In genomic region chr2:172215172-172215935, GRCh38 we compare ENCODE assay signal across 17 cellular contexts.
DNase-seq lines count a peak whose midpoint lies in the region; ATAC-seq and TF ChIP-seq lines count a peak whose summit lies in the region.
"Had no signal": no experiment of that assay in that cellular context is flagged by ENCODE, and none has a peak within 500 bp of the region (broad histone marks: within the 10 kb centered on the region; RNA-seq: fewer than 3 reads in every experiment).

No MANE protein-coding gene starts in this region.

- H3K36me3 ChIP-seq in GM23338 (ENCODE audit: insufficient read depth) = no peaks in the 10 kb centered on the region
- H3K36me3 ChIP-seq: right atrium auricular region had no signal

- peak; percentile 72 for ATAC-seq in GM23338
- peak; percentile 84 for ATAC-seq in omental fat pad (ENCODE audit: low FRiP score)
- ATAC-seq in HG02571 (IDR thresholded peaks at IDR 0.05; ENCODE audit: unreplicated experiment) = no peak
- no peak for ATAC-seq in HG03175 (IDR thresholded peaks at IDR 0.05; ENCODE audit: unreplicated experiment)
- no peak for ATAC-seq in HG02938 (IDR thresholded peaks at IDR 0.05; ENCODE audit: unreplicated experiment)
- ATAC-seq: activated T-helper 17 cell treated with anti-CD3 and anti-CD28 coated beads, Interleukin-2, amount 50 U/mL, for 72 hours had no signal

- no peak overlapping the region for H3K27ac ChIP-seq in GM23338 (ENCODE audit: low read depth)
- H3K27ac ChIP-seq: right atrium auricular region had no signal

- H3K9me2 ChIP-seq in GM23338 (ENCODE audit: insufficient read depth) = no peaks in the 10 kb centered on the region

- H3K4me2 ChIP-seq in GM23338 = no peak overlapping the region

- TF ChIP-seq CTCF in GM23338 (conservative IDR thresholded peaks at IDR 0.05; ENCODE audit: low read depth in 2 of 2) (no peak), fibroblast of pulmonary artery (IDR thresholded peaks at IDR 0.05; ENCODE audit: low read length, missing control alignments) (no peak), omental fat pad (IDR thresholded peaks at IDR 0.05) (no peak)

- H3K4me3 ChIP-seq in GM23338 (no peak overlapping the region), fibroblast of pulmonary artery (replicated peaks; ENCODE audit: low read depth, low read length) (no peak overlapping the region)
- H3K4me3 ChIP-seq: right atrium auricular region had no signal

- H3K27me3 Mint-ChIP-seq in GM23338 (ENCODE audit: insufficient read depth, low read depth, poor library complexity) = peaks cover under 1% of the 10 kb centered on the region
- H3K27me3 Mint-ChIP-seq: activated T-helper 17 cell treated with anti-CD3 and anti-CD28 coated beads, Interleukin-2, amount 50 U/mL, for 72 hours had no signal

- H3K4me1 ChIP-seq in GM23338 (ENCODE audit: insufficient read depth) = peaks cover 3% of the 10 kb centered on the region; the same call in 1 of the 2 replicates
- H3K4me1 ChIP-seq: right atrium auricular region had no signal

- no peaks in the 10 kb centered on the region for H3F3A ChIP-seq in GM23338 (replicated peaks; ENCODE audit: low read depth)

- no peak overlapping the region for H3K4me3 Mint-ChIP-seq in GM23338
- H3K4me3 Mint-ChIP-seq: activated T-helper 17 cell treated with anti-CD3 and anti-CD28 coated beads, Interleukin-2, amount 50 U/mL, for 72 hours; IgD-negative memory B cell; T-helper 1 cell treated with Interleukin-12 subunit alpha and Interleukin-12 subunit beta and Interleukin-4 antibody, amounts not matched to agents 30 μg/mL and 1 μg/mL, for 36 hours had no signal

- no peaks in the 10 kb centered on the region for H3K79me2 ChIP-seq in GM23338 (replicated peaks; ENCODE audit: insufficient read depth)

- no peaks in the 10 kb centered on the region for H4K20me1 ChIP-seq in GM23338 (replicated peaks; ENCODE audit: insufficient read depth)

- peak overlapping the region; percentile 98 for H2AFZ ChIP-seq in GM23338

- no peaks in the 10 kb centered on the region for H3K9me3 Mint-ChIP-seq in GM23338
- H3K9me3 Mint-ChIP-seq: activated T-helper 17 cell treated with anti-CD3 and anti-CD28 coated beads, Interleukin-2, amount 50 U/mL, for 72 hours; T-helper 1 cell treated with Interleukin-12 subunit alpha and Interleukin-12 subunit beta and Interleukin-4 antibody, amounts not matched to agents 30 μg/mL and 1 μg/mL, for 36 hours had no signal

- no peaks in the 10 kb centered on the region for H3K36me3 Mint-ChIP-seq in GM23338 (ENCODE audit: low read depth)

- H3K27me3 ChIP-seq in GM23338 (ENCODE audit: insufficient read depth) = no peaks in the 10 kb centered on the region
- H3K27me3 ChIP-seq: right atrium auricular region had no signal

- no peak overlapping the region; the same call in 1 of the 2 replicates for H3K27ac Mint-ChIP-seq in GM23338
- H3K27ac Mint-ChIP-seq: activated T-helper 17 cell treated with anti-CD3 and anti-CD28 coated beads, Interleukin-2, amount 50 U/mL, for 72 hours; IgD-negative memory B cell; T-helper 1 cell treated with Interleukin-12 subunit alpha and Interleukin-12 subunit beta and Interleukin-4 antibody, amounts not matched to agents 30 μg/mL and 1 μg/mL, for 36 hours had no signal

- no peak for DNase-seq in GM23338 (ENCODE audit: low spot score)
- DNase-seq in anterior cingulate cortex (lab: John Stamatoyannopoulos, UW) = peak in 32 of 58 donors; percentile 7 to 74 (median 31)
- peak; percentile 44 for DNase-seq in fibroblast of pulmonary artery (ENCODE audit: low read depth)
- DNase-seq in omental fat pad (ENCODE audit: low spot score) = no peak
- no peak for DNase-seq in HuH-7.5 (ENCODE audit: low spot score)
- DNase-seq: cortex of kidney, mesendoderm, NCI-H187, NCI-H446 treated with DMSO at 0.1 percent for 48 hours, SHP77 had no signal

- H3K4me1 Mint-ChIP-seq in GM23338 = peaks cover 20% of the 10 kb centered on the region
- H3K4me1 Mint-ChIP-seq: activated T-helper 17 cell treated with anti-CD3 and anti-CD28 coated beads, Interleukin-2, amount 50 U/mL, for 72 hours; IgD-negative memory B cell had no signal

TF ChIP-seq in GM23338, 12 proteins besides CTCF, POLR2A, EP300 and RAD21 (continues in another document):
- TF ChIP-seq CREB1 (CRISPR knock-in tag; IDR thresholded peaks at IDR 0.05; ENCODE audit: low read depth) (no peak), ZNF462 (CRISPR knock-in tag; IDR thresholded peaks at IDR 0.05) (no peak), REST (IDR thresholded peaks at IDR 0.05; ENCODE audit: unreplicated experiment) (no peak), NANOG (IDR thresholded peaks at IDR 0.05; ENCODE audit: borderline replicate concordance) (no peak), ZNF114 (CRISPR knock-in tag; IDR thresholded peaks at IDR 0.05) (no peak)

Comparison
In these comparisons a context has a peak if more than half of its experiments do, and no peak if none do; other contexts are left out.
1. ATAC-seq: peak in GM23338 (single experiment) and omental fat pad (single experiment); none in HG02571 (single experiment), HG03175 (single experiment) and HG02938 (single experiment).
2. DNase-seq: peak in anterior cingulate cortex (32 of 58) and fibroblast of pulmonary artery (single experiment); none in GM23338 (single experiment), omental fat pad (single experiment) and HuH-7.5 (single experiment).